In the genomic region with DNA sequence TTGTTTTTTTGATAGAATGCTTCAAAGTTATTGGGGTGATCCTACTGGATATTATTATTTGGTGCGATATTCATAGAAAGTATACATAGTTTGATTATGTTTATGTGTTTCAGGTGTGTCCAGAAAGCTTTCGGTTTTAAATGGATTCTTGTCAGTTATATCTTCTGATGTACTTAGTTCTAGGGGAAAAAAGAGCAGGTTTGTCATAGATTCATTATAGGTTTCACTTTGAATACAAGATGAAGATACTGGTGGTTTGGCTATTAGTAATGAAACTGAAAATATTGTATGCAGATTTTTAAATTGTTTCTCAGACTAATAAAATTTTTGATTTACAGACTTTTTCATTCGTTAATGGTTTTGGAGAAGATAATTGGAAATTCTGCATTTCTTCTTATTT, we compare ENCODE assay signal across 10 cellular contexts.
DNase-seq lines count a peak whose midpoint lies in the region; ATAC-seq lines count a peak whose summit lies in the region.
"Had no signal": no experiment of that assay in that cellular context is flagged by ENCODE, and none has a peak within 500 bp of the region (broad histone marks: within the 10 kb centered on the region; RNA-seq: fewer than 3 reads in every experiment).

No MANE protein-coding gene starts in this region.

- CTCF ChIA-PET in T-cell (lab: Charles Lee): no interaction called here

- DNase-seq in effector memory CD8-positive, alpha-beta T cell: no peak
- DNase-seq in T-cell (no peak), Ammon's horn (ENCODE audit: low spot score) (no peak), C1 segment of cervical spinal cord (lab: John Stamatoyannopoulos, UW) (no peak)
- DNase-seq: activated CD8-positive, alpha-beta memory T cell treated with anti-CD3 and anti-CD28 coated beads, Interleukin-2, amount 50 U/mL, for 48 hours; central memory CD4-positive, alpha-beta T cell; NCI-H526 treated with DMSO at 0.1 percent for 48 hours had no signal

- H3K36me3 Mint-ChIP-seq in effector memory CD8-positive, alpha-beta T cell (ENCODE audit: insufficient read depth): peaks cover 7% of the 10 kb centered on the region
- peaks cover 78% of the 10 kb centered on the region for H3K36me3 Mint-ChIP-seq in T-cell

- H3K27ac Mint-ChIP-seq in effector memory CD8-positive, alpha-beta T cell: peak overlapping the region; percentile 50 to 51
- peak overlapping the region in 1 of 2 donors; percentile 60 for H3K27ac Mint-ChIP-seq in T-cell

- peak overlapping the region in 1 of 2 donors; percentile 12 for H3K4me3 Mint-ChIP-seq in effector memory CD8-positive, alpha-beta T cell
- no peak overlapping the region for H3K4me3 Mint-ChIP-seq in T-cell

- ATAC-seq in GM18907 (IDR thresholded peaks at IDR 0.05; ENCODE audit: unreplicated experiment) (peak; percentile 98), GM21528 (IDR thresholded peaks at IDR 0.05; ENCODE audit: low FRiP score, unreplicated experiment) (peak; percentile 88), HG03103 (IDR thresholded peaks at IDR 0.05; ENCODE audit: low read depth, unreplicated experiment) (peak; percentile 79), T-cell (replicated peaks in 1 of 4) (no peak)
- ATAC-seq in effector memory CD8-positive, alpha-beta T cell (replicated peaks): no peak

- H3K4me1 Mint-ChIP-seq in effector memory CD8-positive, alpha-beta T cell (ENCODE audit: low read depth in 2 of 2): peaks cover 4 to 19% of the 10 kb centered on the region in 2 donors
- peaks cover 13 to 21% (median 18%) of the 10 kb centered on the region in 3 donors for H3K4me1 Mint-ChIP-seq in T-cell

- H3K27me3 Mint-ChIP-seq in effector memory CD8-positive, alpha-beta T cell: no peaks in the 10 kb centered on the region
- no peaks in the 10 kb centered on the region for H3K27me3 Mint-ChIP-seq in T-cell

- no peaks in the 10 kb centered on the region for H3K9me3 Mint-ChIP-seq in effector memory CD8-positive, alpha-beta T cell
- peaks cover 0 to 4% (median 0%) of the 10 kb centered on the region in 3 donors for H3K9me3 Mint-ChIP-seq in T-cell

- POLR2A ChIA-PET in T-cell (lab: Charles Lee): interaction anchor here (0.7 to 1.1 kb wide), 2 partner anchors 36 to 635 kb away, joined by 3 read pairs; no protein-coding TSS in a partner anchor

Comparison
In these comparisons a context has a peak if more than half of its experiments do, and no peak if none do; other contexts are left out.
1. ATAC-seq: peak in GM18907 (single experiment), GM21528 (single experiment) and HG03103 (single experiment); none in effector memory CD8-positive, alpha-beta T cell (single experiment) and T-cell (0 of 4).